Comparison of ENCODE assay signal across 25 cellular contexts in the genomic region with DNA sequence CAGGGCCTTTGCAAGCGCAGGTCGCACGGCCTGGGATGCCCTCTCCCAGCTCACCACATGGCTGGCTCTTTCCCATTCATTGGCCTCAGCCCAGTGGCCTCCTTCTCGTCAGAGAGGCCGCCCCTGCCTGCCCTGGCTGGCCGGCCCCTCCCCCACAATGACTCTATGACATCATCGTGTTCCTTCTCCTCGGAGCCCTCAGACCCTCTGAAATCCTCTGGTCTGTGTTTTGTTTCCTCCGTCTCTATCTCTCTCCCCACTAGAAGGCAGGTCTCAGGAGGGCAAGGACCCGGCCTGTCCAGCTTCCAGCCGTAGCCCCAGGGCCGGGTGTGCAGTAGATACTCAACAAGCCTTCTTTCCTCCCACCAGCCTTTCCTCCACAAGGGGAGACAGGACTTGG.
"Had no signal": no experiment of that assay in that cellular context is flagged by ENCODE, and none has a peak within 500 bp of the region (broad histone marks: within the 10 kb centered on the region; RNA-seq: fewer than 3 reads in every experiment).

No MANE protein-coding gene starts in this region.

- H3K4me3 Mint-ChIP-seq: activated B cell treated with CpG ODN at 0.5 μM for 24 hours; activated CD4-positive, alpha-beta T cell treated with anti-CD3 and anti-CD28 coated beads for 36 hours; activated CD8-positive, alpha-beta memory T cell treated with anti-CD3 and anti-CD28 coated beads, Interleukin-2, amount 10 ng/mL, durations not matched to agents 7 days and 5 days; activated CD8-positive, alpha-beta T cell treated with anti-CD3 and anti-CD28 coated beads, Interleukin-2, amount 10 ng/mL, durations not matched to agents 7 days and 5 days; activated naive CD4-positive, alpha-beta T cell treated with anti-CD3 and anti-CD28 coated beads, Interleukin-2, amount 50 U/mL, for 24 hours; activated naive CD8-positive, alpha-beta T cell treated with anti-CD3 and anti-CD28 coated beads, Interleukin-2, amount 50 U/mL, for 24 hours; dendritic cell treated with granulocyte-macrophage colony-stimulating factor and Interleukin-4, amounts not matched to agents 40 ng/mL and 50 ng/mL, for 4 days; naive thymus-derived CD8-positive, alpha-beta T cell; neural crest cell; stimulated activated memory B cell treated with anti-CD40 and anti-IgM and Interleukin-4, amounts not matched to agents 10 μg/mL and 1 μg/mL and 100 μg/mL, for 72 hours; stimulated activated naive CD8-positive, alpha-beta T cell treated with anti-CD3 and anti-CD28 coated beads, Interleukin-15, amount 100 ng/mL, for 72 hours had no signal

- ATAC-seq: activated CD4-positive, alpha-beta T cell treated with anti-CD3 and anti-CD28 coated beads for 36 hours; activated CD8-positive, alpha-beta memory T cell treated with anti-CD3 and anti-CD28 coated beads, Interleukin-2, amount 10 ng/mL, durations not matched to agents 7 days and 5 days; activated CD8-positive, alpha-beta T cell treated with anti-CD3 and anti-CD28 coated beads, Interleukin-2, amount 10 ng/mL, durations not matched to agents 7 days and 5 days; activated naive CD8-positive, alpha-beta T cell treated with anti-CD3 and anti-CD28 coated beads, Interleukin-2, amount 50 U/mL, for 24 hours; left ventricle myocardium superior; naive thymus-derived CD8-positive, alpha-beta T cell; pancreas; stimulated activated memory B cell treated with anti-CD40 and anti-IgM and Interleukin-4, amounts not matched to agents 10 μg/mL and 1 μg/mL and 100 μg/mL, for 72 hours; stimulated activated naive CD8-positive, alpha-beta T cell treated with anti-CD3 and anti-CD28 coated beads, Interleukin-15, amount 100 ng/mL, for 72 hours had no signal

- DNase-seq: activated B cell treated with CpG ODN at 0.5 μM for 24 hours; activated CD4-positive, alpha-beta T cell treated with anti-CD3 and anti-CD28 coated beads for 36 hours; activated CD8-positive, alpha-beta memory T cell treated with anti-CD3 and anti-CD28 coated beads, Interleukin-2, amount 10 ng/mL, durations not matched to agents 7 days and 5 days; activated CD8-positive, alpha-beta T cell treated with anti-CD3 and anti-CD28 coated beads, Interleukin-2, amount 10 ng/mL, durations not matched to agents 7 days and 5 days; activated naive CD8-positive, alpha-beta T cell treated with anti-CD3 and anti-CD28 coated beads, Interleukin-2, amount 50 U/mL, for 24 hours; activated T-cell treated with anti-CD3 and anti-CD28 coated beads, Interleukin-2, amount 50 U/mL, for 48 hours; amygdala; esophagus squamous epithelium; foreskin melanocyte; left ventricle myocardium superior; naive thymus-derived CD8-positive, alpha-beta T cell; pancreas; stimulated activated CD4-positive, alpha-beta T cell treated with anti-CD3 and anti-CD28 coated beads, Interleukin-1b, Interleukin-23, amount 100 ng/mL, for 48 hours; stimulated activated CD4-positive, alpha-beta T cell treated with anti-CD3 and anti-CD28 coated beads, Interleukin-4, amount 100 ng/mL, for 4 hours; stimulated activated CD8-positive, alpha-beta memory T cell treated with anti-CD3 and anti-CD28 coated beads, Interleukin-4, amount 100 ng/mL, for 48 hours; stimulated activated naive CD8-positive, alpha-beta T cell treated with anti-CD3 and anti-CD28 coated beads, Interleukin-15, amount 100 ng/mL, for 72 hours; thyroid gland; upper lobe of right lung had no signal

- H3K4me1 Mint-ChIP-seq: activated B cell treated with CpG ODN at 0.5 μM for 24 hours; activated CD4-positive, alpha-beta T cell treated with anti-CD3 and anti-CD28 coated beads for 36 hours; activated CD8-positive, alpha-beta memory T cell treated with anti-CD3 and anti-CD28 coated beads, Interleukin-2, amount 10 ng/mL, durations not matched to agents 7 days and 5 days; activated naive CD4-positive, alpha-beta T cell treated with anti-CD3 and anti-CD28 coated beads, Interleukin-2, amount 50 U/mL, for 24 hours; stimulated activated memory B cell treated with anti-CD40 and anti-IgM and Interleukin-4, amounts not matched to agents 10 μg/mL and 1 μg/mL and 100 μg/mL, for 72 hours; stimulated activated naive CD8-positive, alpha-beta T cell treated with anti-CD3 and anti-CD28 coated beads, Interleukin-15, amount 100 ng/mL, for 72 hours had no signal

- H3K27ac Mint-ChIP-seq: activated B cell treated with CpG ODN at 0.5 μM for 24 hours; activated CD4-positive, alpha-beta T cell treated with anti-CD3 and anti-CD28 coated beads for 36 hours; activated CD8-positive, alpha-beta memory T cell treated with anti-CD3 and anti-CD28 coated beads, Interleukin-2, amount 10 ng/mL, durations not matched to agents 7 days and 5 days; activated CD8-positive, alpha-beta T cell treated with anti-CD3 and anti-CD28 coated beads, Interleukin-2, amount 10 ng/mL, durations not matched to agents 7 days and 5 days; activated naive CD4-positive, alpha-beta T cell treated with anti-CD3 and anti-CD28 coated beads, Interleukin-2, amount 50 U/mL, for 24 hours; activated naive CD8-positive, alpha-beta T cell treated with anti-CD3 and anti-CD28 coated beads, Interleukin-2, amount 50 U/mL, for 24 hours; activated T-helper 2 cell treated with anti-CD3 and anti-CD28 coated beads, Interferon-gamma antibody, Interleukin-2, Interleukin-4, amounts not matched to agents 10 μg/mL and 5 μg/mL and 100 μg/mL, durations not matched to agents 14 hours and 24 hours and 36 hours; dendritic cell treated with granulocyte-macrophage colony-stimulating factor and Interleukin-4, amounts not matched to agents 40 ng/mL and 50 ng/mL, for 4 days; naive thymus-derived CD8-positive, alpha-beta T cell; stimulated activated memory B cell treated with anti-CD40 and anti-IgM and Interleukin-4, amounts not matched to agents 10 μg/mL and 1 μg/mL and 100 μg/mL, for 72 hours; stimulated activated naive CD8-positive, alpha-beta T cell treated with anti-CD3 and anti-CD28 coated beads, Interleukin-15, amount 100 ng/mL, for 72 hours had no signal

- H3K9me3 Mint-ChIP-seq: activated B cell treated with CpG ODN at 0.5 μM for 24 hours; activated naive CD4-positive, alpha-beta T cell treated with anti-CD3 and anti-CD28 coated beads, Interleukin-2, amount 50 U/mL, for 24 hours; activated T-helper 2 cell treated with anti-CD3 and anti-CD28 coated beads, Interferon-gamma antibody, Interleukin-2, Interleukin-4, amounts not matched to agents 10 μg/mL and 5 μg/mL and 100 μg/mL, durations not matched to agents 14 hours and 24 hours and 36 hours; dendritic cell treated with granulocyte-macrophage colony-stimulating factor and Interleukin-4, amounts not matched to agents 40 ng/mL and 50 ng/mL, for 4 days; neural crest cell had no signal

- H3K4me3 ChIP-seq: esophagus squamous epithelium, pancreas, prostate gland, smooth muscle cell, thyroid gland, upper lobe of right lung had no signal

- H3K36me3 ChIP-seq: esophagus squamous epithelium, pancreas, prostate gland, thyroid gland, upper lobe of right lung had no signal

- H3K27ac ChIP-seq: pancreas, thyroid gland, upper lobe of right lung had no signal

- H3K4me1 ChIP-seq: pancreas, prostate gland had no signal

- H3K27me3 ChIP-seq: thyroid gland had no signal

- H3K36me3 Mint-ChIP-seq: activated CD8-positive, alpha-beta memory T cell treated with anti-CD3 and anti-CD28 coated beads, Interleukin-2, amount 10 ng/mL, durations not matched to agents 7 days and 5 days; activated naive CD4-positive, alpha-beta T cell treated with anti-CD3 and anti-CD28 coated beads, Interleukin-2, amount 50 U/mL, for 24 hours; stimulated activated memory B cell treated with anti-CD40 and anti-IgM and Interleukin-4, amounts not matched to agents 10 μg/mL and 1 μg/mL and 100 μg/mL, for 72 hours had no signal

- H3K9me3 ChIP-seq: esophagus squamous epithelium, pancreas, prostate gland, thyroid gland, upper lobe of right lung had no signal

- H3K4me2 ChIP-seq: smooth muscle cell had no signal
